Comparison of ENCODE assay signal across 14 cellular contexts in genomic region chr7:79778786-79779382, GRCh38.
DNase-seq lines count a peak whose midpoint lies in the region; ATAC-seq and TF ChIP-seq lines count a peak whose summit lies in the region.
"Had no signal": no experiment of that assay in that cellular context is flagged by ENCODE, and none has a peak within 500 bp of the region (broad histone marks: within the 10 kb centered on the region; RNA-seq: fewer than 3 reads in every experiment).

No MANE protein-coding gene starts in this region.

- H3K27ac ChIP-seq in GM23338 (ENCODE audit: low read depth) (no peak overlapping the region), RWPE1 (no peak overlapping the region), smooth muscle cell (ENCODE audit: low read depth) (peak overlapping the region; percentile 79)
- H3K27ac ChIP-seq: ovary, testis had no signal

- H4K20me1 ChIP-seq in GM23338 (replicated peaks; ENCODE audit: insufficient read depth) (no peaks in the 10 kb centered on the region), smooth muscle cell (ENCODE audit: low read depth) (no peaks in the 10 kb centered on the region)

- POLR2A ChIA-PET in RWPE1 (lab: Yijun Ruan, JAX; ENCODE audit: low non-redundant PET) = no interaction called here

- H3K36me3 ChIP-seq in GM23338 (ENCODE audit: insufficient read depth) = no peaks in the 10 kb centered on the region
- no peaks in the 10 kb centered on the region for H3K36me3 ChIP-seq in smooth muscle cell (ENCODE audit: low read depth)
- H3K36me3 ChIP-seq: ovary had no signal

- no peaks in the 10 kb centered on the region for H3K9me3 Mint-ChIP-seq in GM23338

- no peaks in the 10 kb centered on the region for H3K36me3 Mint-ChIP-seq in GM23338 (ENCODE audit: low read depth)
- H3K36me3 Mint-ChIP-seq: T-cell had no signal

- H3K27me3 ChIP-seq in GM23338 (ENCODE audit: insufficient read depth) (no peaks in the 10 kb centered on the region), smooth muscle cell (ENCODE audit: low read depth) (no peaks in the 10 kb centered on the region)
- H3K27me3 ChIP-seq: ovary, testis had no signal

- peak overlapping the region; percentile 52; the same call in 1 of the 2 replicates for H2AFZ ChIP-seq in GM23338
- H2AFZ ChIP-seq in smooth muscle cell (ENCODE audit: low read depth) = no peak overlapping the region

- no peak overlapping the region for H3K27ac Mint-ChIP-seq in GM23338
- H3K27ac Mint-ChIP-seq: T-cell had no signal

- peak overlapping the region; percentile 37 for H3K9ac ChIP-seq in smooth muscle cell (ENCODE audit: low read depth)

- H3K9me3 ChIP-seq in smooth muscle cell (replicated peaks; ENCODE audit: low read depth) = no peaks in the 10 kb centered on the region
- H3K9me3 ChIP-seq: ovary, testis had no signal

- H3K79me2 ChIP-seq in GM23338 (replicated peaks; ENCODE audit: insufficient read depth) (no peaks in the 10 kb centered on the region), smooth muscle cell (ENCODE audit: low read depth) (no peaks in the 10 kb centered on the region)

- no peaks in the 10 kb centered on the region for H3K27me3 Mint-ChIP-seq in GM23338 (ENCODE audit: insufficient read depth, low read depth, poor library complexity)

- H3K4me3 ChIP-seq in GM23338 (no peak overlapping the region), fibroblast of mammary gland (ENCODE audit: control insufficient read depth, low read depth, low read length) (no peak overlapping the region), smooth muscle cell (peak overlapping the region; percentile 32)
- H3K4me3 ChIP-seq: ovary, testis had no signal

- H3F3A ChIP-seq in GM23338 (replicated peaks; ENCODE audit: low read depth) = no peaks in the 10 kb centered on the region
- peaks cover 8% of the 10 kb centered on the region for H3F3A ChIP-seq in smooth muscle cell (ENCODE audit: low read depth)

- no peak for TF ChIP-seq CTCF in GM23338 (conservative IDR thresholded peaks at IDR 0.05; ENCODE audit: low read depth in 2 of 2)
- TF ChIP-seq CTCF in RWPE1 (conservative IDR thresholded peaks at IDR 0.05; ENCODE audit: low read depth) = no peak
- TF ChIP-seq CTCF in fibroblast of mammary gland (conservative IDR thresholded peaks at IDR 0.05; ENCODE audit: control insufficient read depth, insufficient read depth, low read depth, low read length) = no peak
- no peak for TF ChIP-seq CTCF in smooth muscle cell (IDR thresholded peaks at IDR 0.05; ENCODE audit: borderline replicate concordance, insufficient read depth, poor library complexity, severe bottlenecking)

- no peaks in the 10 kb centered on the region for H3K4me1 ChIP-seq in GM23338 (ENCODE audit: insufficient read depth)
- no peaks in the 10 kb centered on the region for H3K4me1 ChIP-seq in smooth muscle cell (ENCODE audit: low read depth)
- H3K4me1 ChIP-seq: testis had no signal

- ATAC-seq in GM23338 = no peak
- ATAC-seq: T-cell had no signal

- 19% methylated on average over 4 of the region's 4 CpGs for WGBS in smooth muscle cell (ENCODE audit: low lambda C conversion rate)

- CTCF ChIA-PET in RWPE1 (lab: Yijun Ruan, JAX) = no interaction called here

- no peaks in the 10 kb centered on the region for H3K4me1 Mint-ChIP-seq in GM23338
- H3K4me1 Mint-ChIP-seq: T-cell had no signal

- no peak overlapping the region for H3K4me3 Mint-ChIP-seq in GM23338
- H3K4me3 Mint-ChIP-seq: T-cell had no signal

- DNase-seq in GM23338 (ENCODE audit: low spot score) (no peak), RWPE1 (ENCODE audit: low spot score) (peak; percentile 18), fibroblast of mammary gland (ENCODE audit: low read depth) (peak; percentile 87), smooth muscle cell (lab: John Stamatoyannopoulos, UW; ENCODE audit: unreplicated experiment) (no peak), cerebellar nuclear complex (lab: John Stamatoyannopoulos, UW) (no peak), mesenteric fat pad (ENCODE audit: low spot score) (no peak), NCI-H526 treated with DMSO at 0.1 percent for 48 hours (lab: John Stamatoyannopoulos, UW) (no peak)
- DNase-seq in activated CD4-positive, alpha-beta T cell treated with anti-CD3 and anti-CD28 coated beads, Interleukin-2, amount 50 U/mL, for 48 hours = no peak
- DNase-seq: DMS153; NCI-H446; ovary; stimulated activated CD4-positive, alpha-beta T cell treated with anti-CD3 and anti-CD28 coated beads, Interleukin-4, amount 100 ng/mL, for 24 hours; T-cell; testis had no signal

- H3K4me2 ChIP-seq in GM23338 = no peak overlapping the region
- H3K4me2 ChIP-seq in smooth muscle cell = peak overlapping the region; percentile 79

- H3K9me2 ChIP-seq in GM23338 (ENCODE audit: insufficient read depth) = no peaks in the 10 kb centered on the region

TF ChIP-seq in GM23338, 12 proteins besides CTCF, POLR2A, EP300 and RAD21 (continues in another document):
- no peak for TF ChIP-seq EZH2phosphoT487 (IDR thresholded peaks at IDR 0.05; ENCODE audit: unreplicated experiment)
- no peak for TF ChIP-seq JUNB (IDR thresholded peaks at IDR 0.05; ENCODE audit: unreplicated experiment)
- no peak for TF ChIP-seq CREB1 (CRISPR knock-in tag; IDR thresholded peaks at IDR 0.05; ENCODE audit: low read depth)
- TF ChIP-seq, protein P1, sequence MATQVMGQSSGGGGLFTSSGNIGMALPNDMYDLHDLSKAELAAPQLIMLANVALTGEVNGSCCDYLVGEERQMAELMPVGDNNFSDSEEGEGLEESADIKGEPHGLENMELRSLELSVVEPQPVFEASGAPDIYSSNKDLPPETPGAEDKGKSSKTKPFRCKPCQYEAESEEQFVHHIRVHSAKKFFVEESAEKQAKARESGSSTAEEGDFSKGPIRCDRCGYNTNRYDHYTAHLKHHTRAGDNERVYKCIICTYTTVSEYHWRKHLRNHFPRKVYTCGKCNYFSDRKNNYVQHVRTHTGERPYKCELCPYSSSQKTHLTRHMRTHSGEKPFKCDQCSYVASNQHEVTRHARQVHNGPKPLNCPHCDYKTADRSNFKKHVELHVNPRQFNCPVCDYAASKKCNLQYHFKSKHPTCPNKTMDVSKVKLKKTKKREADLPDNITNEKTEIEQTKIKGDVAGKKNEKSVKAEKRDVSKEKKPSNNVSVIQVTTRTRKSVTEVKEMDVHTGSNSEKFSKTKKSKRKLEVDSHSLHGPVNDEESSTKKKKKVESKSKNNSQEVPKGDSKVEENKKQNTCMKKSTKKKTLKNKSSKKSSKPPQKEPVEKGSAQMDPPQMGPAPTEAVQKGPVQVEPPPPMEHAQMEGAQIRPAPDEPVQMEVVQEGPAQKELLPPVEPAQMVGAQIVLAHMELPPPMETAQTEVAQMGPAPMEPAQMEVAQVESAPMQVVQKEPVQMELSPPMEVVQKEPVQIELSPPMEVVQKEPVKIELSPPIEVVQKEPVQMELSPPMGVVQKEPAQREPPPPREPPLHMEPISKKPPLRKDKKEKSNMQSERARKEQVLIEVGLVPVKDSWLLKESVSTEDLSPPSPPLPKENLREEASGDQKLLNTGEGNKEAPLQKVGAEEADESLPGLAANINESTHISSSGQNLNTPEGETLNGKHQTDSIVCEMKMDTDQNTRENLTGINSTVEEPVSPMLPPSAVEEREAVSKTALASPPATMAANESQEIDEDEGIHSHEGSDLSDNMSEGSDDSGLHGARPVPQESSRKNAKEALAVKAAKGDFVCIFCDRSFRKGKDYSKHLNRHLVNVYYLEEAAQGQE (IDR thresholded peaks at IDR 0.05; ENCODE audit: unreplicated experiment) = no peak
- TF ChIP-seq NANOG (IDR thresholded peaks at IDR 0.05; ENCODE audit: borderline replicate concordance) = no peak

Comparison
In these comparisons a context has a peak if more than half of its experiments do, and no peak if none do; other contexts are left out.
1. DNase-seq: peak in RWPE1 (single experiment) and fibroblast of mammary gland (single experiment); none in GM23338 (single experiment), smooth muscle cell (single experiment), cerebellar nuclear complex (0 of 2), mesenteric fat pad (single experiment), activated CD4-positive, alpha-beta T cell treated with anti-CD3 and anti-CD28 coated beads, Interleukin-2, amount 50 U/mL, for 48 hours (0 of 2) and NCI-H526 treated with DMSO at 0.1 percent for 48 hours (single experiment).